ENCODE assay signal across 1 cellular context in the genomic region with DNA sequence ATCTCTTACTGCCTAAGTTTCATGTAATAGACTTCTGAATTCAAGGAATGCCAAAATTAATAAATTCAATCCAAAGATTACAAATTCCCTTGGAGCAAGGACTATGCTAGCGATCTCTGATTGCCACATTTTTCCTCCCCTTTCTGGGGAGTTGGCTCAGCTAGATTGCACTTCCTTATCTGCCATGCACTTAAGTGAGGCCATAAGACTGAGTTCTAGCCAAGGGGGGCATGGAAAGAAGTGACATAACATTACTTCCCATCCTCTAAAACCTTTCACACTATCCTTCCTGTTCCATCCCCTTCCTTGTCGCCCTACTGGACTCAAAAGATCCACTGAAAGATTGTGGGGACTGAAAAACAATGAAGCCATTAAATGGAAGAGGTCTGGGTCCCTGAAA.
TF ChIP-seq lines count a peak whose summit lies in the region.

No MANE protein-coding gene starts in this region.

TF ChIP-seq in K562, 482 proteins besides CTCF, POLR2A, EP300 and RAD21 (continues in another document):
- TF ChIP-seq TAF1 (IDR thresholded peaks at IDR 0.05; ENCODE audit: control insufficient read depth, extremely low read depth, insufficient read depth, low read length, severe bottlenecking) = no peak
- TF ChIP-seq, protein P1, sequence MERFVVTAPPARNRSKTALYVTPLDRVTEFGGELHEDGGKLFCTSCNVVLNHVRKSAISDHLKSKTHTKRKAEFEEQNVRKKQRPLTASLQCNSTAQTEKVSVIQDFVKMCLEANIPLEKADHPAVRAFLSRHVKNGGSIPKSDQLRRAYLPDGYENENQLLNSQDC (CRISPR knock-in tag; IDR thresholded peaks at IDR 0.05) = no peak
- TF ChIP-seq GATAD2A (IDR thresholded peaks at IDR 0.05) = no peak
- no peak for TF ChIP-seq ZNF589 (CRISPR knock-in tag; IDR thresholded peaks at IDR 0.05; ENCODE audit: low read depth)
- no peak for TF ChIP-seq NFXL1 (CRISPR knock-in tag; IDR thresholded peaks at IDR 0.05)
- TF ChIP-seq, protein P2, sequence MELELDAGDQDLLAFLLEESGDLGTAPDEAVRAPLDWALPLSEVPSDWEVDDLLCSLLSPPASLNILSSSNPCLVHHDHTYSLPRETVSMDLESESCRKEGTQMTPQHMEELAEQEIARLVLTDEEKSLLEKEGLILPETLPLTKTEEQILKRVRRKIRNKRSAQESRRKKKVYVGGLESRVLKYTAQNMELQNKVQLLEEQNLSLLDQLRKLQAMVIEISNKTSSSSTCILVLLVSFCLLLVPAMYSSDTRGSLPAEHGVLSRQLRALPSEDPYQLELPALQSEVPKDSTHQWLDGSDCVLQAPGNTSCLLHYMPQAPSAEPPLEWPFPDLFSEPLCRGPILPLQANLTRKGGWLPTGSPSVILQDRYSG (tag; conservative IDR thresholded peaks at IDR 0.05; ENCODE audit: low read depth) = no peak
- TF ChIP-seq TAF9B (IDR thresholded peaks at IDR 0.05; ENCODE audit: partially characterized antibody) = no peak
- no peak for TF ChIP-seq CHD4 (IDR thresholded peaks at IDR 0.05; ENCODE audit: insufficient read depth, insufficient replicate concordance, low read depth, low read length, poor library complexity, severe bottlenecking)
- no peak for TF ChIP-seq ZNF764 (CRISPR knock-in tag; IDR thresholded peaks at IDR 0.05; ENCODE audit: low read depth)
- TF ChIP-seq, protein P3, sequence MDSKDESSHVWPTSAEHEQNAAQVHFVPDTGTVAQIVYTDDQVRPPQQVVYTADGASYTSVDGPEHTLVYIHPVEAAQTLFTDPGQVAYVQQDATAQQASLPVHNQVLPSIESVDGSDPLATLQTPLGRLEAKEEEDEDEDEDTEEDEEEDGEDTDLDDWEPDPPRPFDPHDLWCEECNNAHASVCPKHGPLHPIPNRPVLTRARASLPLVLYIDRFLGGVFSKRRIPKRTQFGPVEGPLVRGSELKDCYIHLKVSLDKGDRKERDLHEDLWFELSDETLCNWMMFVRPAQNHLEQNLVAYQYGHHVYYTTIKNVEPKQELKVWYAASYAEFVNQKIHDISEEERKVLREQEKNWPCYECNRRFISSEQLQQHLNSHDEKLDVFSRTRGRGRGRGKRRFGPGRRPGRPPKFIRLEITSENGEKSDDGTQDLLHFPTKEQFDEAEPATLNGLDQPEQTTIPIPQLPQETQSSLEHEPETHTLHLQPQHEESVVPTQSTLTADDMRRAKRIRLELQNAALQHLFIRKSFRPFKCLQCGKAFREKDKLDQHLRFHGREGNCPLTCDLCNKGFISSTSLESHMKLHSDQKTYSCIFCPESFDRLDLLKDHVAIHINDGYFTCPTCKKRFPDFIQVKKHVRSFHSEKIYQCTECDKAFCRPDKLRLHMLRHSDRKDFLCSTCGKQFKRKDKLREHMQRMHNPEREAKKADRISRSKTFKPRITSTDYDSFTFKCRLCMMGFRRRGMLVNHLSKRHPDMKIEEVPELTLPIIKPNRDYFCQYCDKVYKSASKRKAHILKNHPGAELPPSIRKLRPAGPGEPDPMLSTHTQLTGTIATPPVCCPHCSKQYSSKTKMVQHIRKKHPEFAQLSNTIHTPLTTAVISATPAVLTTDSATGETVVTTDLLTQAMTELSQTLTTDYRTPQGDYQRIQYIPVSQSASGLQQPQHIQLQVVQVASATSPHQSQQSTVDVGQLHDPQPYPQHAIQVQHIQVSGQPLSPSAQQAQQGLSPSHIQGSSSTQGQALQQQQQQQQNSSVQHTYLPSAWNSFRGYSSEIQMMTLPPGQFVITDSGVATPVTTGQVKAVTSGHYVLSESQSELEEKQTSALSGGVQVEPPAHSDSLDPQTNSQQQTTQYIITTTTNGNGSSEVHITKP (IDR thresholded peaks at IDR 0.05; ENCODE audit: partially characterized antibody) = peak; percentile 76
- TF ChIP-seq, protein P4, sequence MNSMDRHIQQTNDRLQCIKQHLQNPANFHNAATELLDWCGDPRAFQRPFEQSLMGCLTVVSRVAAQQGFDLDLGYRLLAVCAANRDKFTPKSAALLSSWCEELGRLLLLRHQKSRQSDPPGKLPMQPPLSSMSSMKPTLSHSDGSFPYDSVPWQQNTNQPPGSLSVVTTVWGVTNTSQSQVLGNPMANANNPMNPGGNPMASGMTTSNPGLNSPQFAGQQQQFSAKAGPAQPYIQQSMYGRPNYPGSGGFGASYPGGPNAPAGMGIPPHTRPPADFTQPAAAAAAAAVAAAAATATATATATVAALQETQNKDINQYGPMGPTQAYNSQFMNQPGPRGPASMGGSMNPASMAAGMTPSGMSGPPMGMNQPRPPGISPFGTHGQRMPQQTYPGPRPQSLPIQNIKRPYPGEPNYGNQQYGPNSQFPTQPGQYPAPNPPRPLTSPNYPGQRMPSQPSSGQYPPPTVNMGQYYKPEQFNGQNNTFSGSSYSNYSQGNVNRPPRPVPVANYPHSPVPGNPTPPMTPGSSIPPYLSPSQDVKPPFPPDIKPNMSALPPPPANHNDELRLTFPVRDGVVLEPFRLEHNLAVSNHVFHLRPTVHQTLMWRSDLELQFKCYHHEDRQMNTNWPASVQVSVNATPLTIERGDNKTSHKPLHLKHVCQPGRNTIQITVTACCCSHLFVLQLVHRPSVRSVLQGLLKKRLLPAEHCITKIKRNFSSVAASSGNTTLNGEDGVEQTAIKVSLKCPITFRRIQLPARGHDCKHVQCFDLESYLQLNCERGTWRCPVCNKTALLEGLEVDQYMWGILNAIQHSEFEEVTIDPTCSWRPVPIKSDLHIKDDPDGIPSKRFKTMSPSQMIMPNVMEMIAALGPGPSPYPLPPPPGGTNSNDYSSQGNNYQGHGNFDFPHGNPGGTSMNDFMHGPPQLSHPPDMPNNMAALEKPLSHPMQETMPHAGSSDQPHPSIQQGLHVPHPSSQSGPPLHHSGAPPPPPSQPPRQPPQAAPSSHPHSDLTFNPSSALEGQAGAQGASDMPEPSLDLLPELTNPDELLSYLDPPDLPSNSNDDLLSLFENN (IDR thresholded peaks at IDR 0.05; ENCODE audit: low read depth in 2 of 2, low read length in 2 of 2) = peak in 1 of 2 experiments; percentile 62; a peak in 1 of 4 replicates
- TF ChIP-seq ZNF668 (CRISPR knock-in tag; IDR thresholded peaks at IDR 0.05) = no peak
- peak; percentile 26; the same call in 1 of the 2 replicates for TF ChIP-seq NCOA1 (IDR thresholded peaks at IDR 0.05; ENCODE audit: low read depth)
- no peak for TF ChIP-seq SMC3 (conservative IDR thresholded peaks at IDR 0.05; ENCODE audit: insufficient read depth, low read depth, low read length)
- TF ChIP-seq, protein P5, sequence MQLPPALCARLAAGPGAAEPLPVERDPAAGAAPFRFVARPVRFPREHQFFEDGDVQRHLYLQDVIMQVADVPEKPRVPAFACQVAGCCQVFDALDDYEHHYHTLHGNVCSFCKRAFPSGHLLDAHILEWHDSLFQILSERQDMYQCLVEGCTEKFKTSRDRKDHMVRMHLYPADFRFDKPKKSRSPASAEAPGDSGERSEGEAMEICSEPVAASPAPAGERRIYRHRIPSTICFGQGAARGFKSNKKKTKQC (CRISPR knock-in tag; IDR thresholded peaks at IDR 0.05) = no peak
- no peak for TF ChIP-seq JUNB (CRISPR knock-in tag; conservative IDR thresholded peaks at IDR 0.05)
- TF ChIP-seq, protein P6, sequence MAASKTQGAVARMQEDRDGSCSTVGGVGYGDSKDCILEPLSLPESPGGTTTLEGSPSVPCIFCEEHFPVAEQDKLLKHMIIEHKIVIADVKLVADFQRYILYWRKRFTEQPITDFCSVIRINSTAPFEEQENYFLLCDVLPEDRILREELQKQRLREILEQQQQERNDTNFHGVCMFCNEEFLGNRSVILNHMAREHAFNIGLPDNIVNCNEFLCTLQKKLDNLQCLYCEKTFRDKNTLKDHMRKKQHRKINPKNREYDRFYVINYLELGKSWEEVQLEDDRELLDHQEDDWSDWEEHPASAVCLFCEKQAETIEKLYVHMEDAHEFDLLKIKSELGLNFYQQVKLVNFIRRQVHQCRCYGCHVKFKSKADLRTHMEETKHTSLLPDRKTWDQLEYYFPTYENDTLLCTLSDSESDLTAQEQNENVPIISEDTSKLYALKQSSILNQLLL (CRISPR knock-in tag; IDR thresholded peaks at IDR 0.05; ENCODE audit: borderline replicate concordance) = no peak
- peak; percentile 74 to 77; a peak in 3 of 4 replicates for TF ChIP-seq TRIM24 (IDR thresholded peaks at IDR 0.05)
- TF ChIP-seq EP400 (IDR thresholded peaks at IDR 0.05) = peak; percentile 17; the same call in 1 of the 2 replicates
- no peak for TF ChIP-seq TBL1XR1 (IDR thresholded peaks at IDR 0.05; ENCODE audit: low read length in 2 of 2)
- TF ChIP-seq, protein P7, sequence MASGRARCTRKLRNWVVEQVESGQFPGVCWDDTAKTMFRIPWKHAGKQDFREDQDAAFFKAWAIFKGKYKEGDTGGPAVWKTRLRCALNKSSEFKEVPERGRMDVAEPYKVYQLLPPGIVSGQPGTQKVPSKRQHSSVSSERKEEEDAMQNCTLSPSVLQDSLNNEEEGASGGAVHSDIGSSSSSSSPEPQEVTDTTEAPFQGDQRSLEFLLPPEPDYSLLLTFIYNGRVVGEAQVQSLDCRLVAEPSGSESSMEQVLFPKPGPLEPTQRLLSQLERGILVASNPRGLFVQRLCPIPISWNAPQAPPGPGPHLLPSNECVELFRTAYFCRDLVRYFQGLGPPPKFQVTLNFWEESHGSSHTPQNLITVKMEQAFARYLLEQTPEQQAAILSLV (tag; IDR thresholded peaks at IDR 0.05) = no peak
- TF ChIP-seq HIVEP1 (CRISPR knock-in tag; IDR thresholded peaks at IDR 0.05) = no peak
- TF ChIP-seq ARID1B (IDR thresholded peaks at IDR 0.05) = peak; percentile 88
- peak; percentile 78 for TF ChIP-seq SMARCA4 (IDR thresholded peaks at IDR 0.05)
- 0 out of 2 replicates have a peak, but pooled peaks have one; percentile 58 for TF ChIP-seq MTA3 (IDR thresholded peaks at IDR 0.05; ENCODE audit: borderline replicate concordance)
- TF ChIP-seq DPF2 (IDR thresholded peaks at IDR 0.05) = peak; percentile 79
- no peak for TF ChIP-seq MIER1 (IDR thresholded peaks at IDR 0.05; ENCODE audit: low read depth)
- peak; percentile 29 for TF ChIP-seq NEUROD1 (IDR thresholded peaks at IDR 0.05; ENCODE audit: borderline replicate concordance, low read depth, low read length, partially characterized antibody)
- TF ChIP-seq ZNF263 (CRISPR knock-in tag; IDR thresholded peaks at IDR 0.05; ENCODE audit: borderline replicate concordance) = no peak
- peak; percentile 80 for TF ChIP-seq GATA2 (CRISPR knock-in tag; IDR thresholded peaks at IDR 0.05)
- TF ChIP-seq, protein P8, sequence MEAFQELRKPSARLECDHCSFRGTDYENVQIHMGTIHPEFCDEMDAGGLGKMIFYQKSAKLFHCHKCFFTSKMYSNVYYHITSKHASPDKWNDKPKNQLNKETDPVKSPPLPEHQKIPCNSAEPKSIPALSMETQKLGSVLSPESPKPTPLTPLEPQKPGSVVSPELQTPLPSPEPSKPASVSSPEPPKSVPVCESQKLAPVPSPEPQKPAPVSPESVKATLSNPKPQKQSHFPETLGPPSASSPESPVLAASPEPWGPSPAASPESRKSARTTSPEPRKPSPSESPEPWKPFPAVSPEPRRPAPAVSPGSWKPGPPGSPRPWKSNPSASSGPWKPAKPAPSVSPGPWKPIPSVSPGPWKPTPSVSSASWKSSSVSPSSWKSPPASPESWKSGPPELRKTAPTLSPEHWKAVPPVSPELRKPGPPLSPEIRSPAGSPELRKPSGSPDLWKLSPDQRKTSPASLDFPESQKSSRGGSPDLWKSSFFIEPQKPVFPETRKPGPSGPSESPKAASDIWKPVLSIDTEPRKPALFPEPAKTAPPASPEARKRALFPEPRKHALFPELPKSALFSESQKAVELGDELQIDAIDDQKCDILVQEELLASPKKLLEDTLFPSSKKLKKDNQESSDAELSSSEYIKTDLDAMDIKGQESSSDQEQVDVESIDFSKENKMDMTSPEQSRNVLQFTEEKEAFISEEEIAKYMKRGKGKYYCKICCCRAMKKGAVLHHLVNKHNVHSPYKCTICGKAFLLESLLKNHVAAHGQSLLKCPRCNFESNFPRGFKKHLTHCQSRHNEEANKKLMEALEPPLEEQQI (IDR thresholded peaks at IDR 0.05) = peak; percentile 50; the same call in 1 of the 2 replicates
- peak; percentile 80 for TF ChIP-seq NCOR1 (IDR thresholded peaks at IDR 0.05)
- TF ChIP-seq NR1H2 (CRISPR knock-in tag; IDR thresholded peaks at IDR 0.05) = no peak
- TF ChIP-seq KDM4B (IDR thresholded peaks at IDR 0.05; ENCODE audit: borderline replicate concordance in 2 of 2, low read depth in 1 of 2) = no peak
- TF ChIP-seq POLR2B (IDR thresholded peaks at IDR 0.05; ENCODE audit: low read depth, partially characterized antibody) = no peak
- TF ChIP-seq, protein P9, sequence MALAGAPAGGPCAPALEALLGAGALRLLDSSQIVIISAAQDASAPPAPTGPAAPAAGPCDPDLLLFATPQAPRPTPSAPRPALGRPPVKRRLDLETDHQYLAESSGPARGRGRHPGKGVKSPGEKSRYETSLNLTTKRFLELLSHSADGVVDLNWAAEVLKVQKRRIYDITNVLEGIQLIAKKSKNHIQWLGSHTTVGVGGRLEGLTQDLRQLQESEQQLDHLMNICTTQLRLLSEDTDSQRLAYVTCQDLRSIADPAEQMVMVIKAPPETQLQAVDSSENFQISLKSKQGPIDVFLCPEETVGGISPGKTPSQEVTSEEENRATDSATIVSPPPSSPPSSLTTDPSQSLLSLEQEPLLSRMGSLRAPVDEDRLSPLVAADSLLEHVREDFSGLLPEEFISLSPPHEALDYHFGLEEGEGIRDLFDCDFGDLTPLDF (CRISPR knock-in tag; IDR thresholded peaks at IDR 0.05) = no peak
- TF ChIP-seq CEBPG (CRISPR knock-in tag; IDR thresholded peaks at IDR 0.05) = 0 out of 2 replicates have a peak, but pooled peaks have one; percentile 18
- peak; percentile 60 to 71 for TF ChIP-seq CEBPG (tag; conservative IDR thresholded peaks at IDR 0.05 in 1 of 2, IDR thresholded peaks at IDR 0.05 in 1 of 2)
- TF ChIP-seq POLR2AphosphoS5 (IDR thresholded peaks at IDR 0.05; ENCODE audit: control insufficient read depth, insufficient read depth, low read depth, low read length) = peak; percentile 87
- TF ChIP-seq SOX6 (IDR thresholded peaks at IDR 0.05) = peak; percentile 57
- TF ChIP-seq HDAC3 (IDR thresholded peaks at IDR 0.05; ENCODE audit: borderline replicate concordance, partially characterized antibody) = peak; percentile 49
- no peak for TF ChIP-seq PCBP1 (IDR thresholded peaks at IDR 0.05; ENCODE audit: low read depth, low read length, poor library complexity, severe bottlenecking)
- TF ChIP-seq PML (IDR thresholded peaks at IDR 0.05; ENCODE audit: low read length) = peak; percentile 64
- TF ChIP-seq DMBX1 (CRISPR knock-in tag; IDR thresholded peaks at IDR 0.05; ENCODE audit: borderline replicate concordance) = 0 out of 2 replicates have a peak, but pooled peaks have one; percentile 43
- peak; percentile 73; the same call in 1 of the 2 replicates for TF ChIP-seq KLF16 (IDR thresholded peaks at IDR 0.05)
- no peak for TF ChIP-seq MCM7 (IDR thresholded peaks at IDR 0.05)
- TF ChIP-seq, protein P10, sequence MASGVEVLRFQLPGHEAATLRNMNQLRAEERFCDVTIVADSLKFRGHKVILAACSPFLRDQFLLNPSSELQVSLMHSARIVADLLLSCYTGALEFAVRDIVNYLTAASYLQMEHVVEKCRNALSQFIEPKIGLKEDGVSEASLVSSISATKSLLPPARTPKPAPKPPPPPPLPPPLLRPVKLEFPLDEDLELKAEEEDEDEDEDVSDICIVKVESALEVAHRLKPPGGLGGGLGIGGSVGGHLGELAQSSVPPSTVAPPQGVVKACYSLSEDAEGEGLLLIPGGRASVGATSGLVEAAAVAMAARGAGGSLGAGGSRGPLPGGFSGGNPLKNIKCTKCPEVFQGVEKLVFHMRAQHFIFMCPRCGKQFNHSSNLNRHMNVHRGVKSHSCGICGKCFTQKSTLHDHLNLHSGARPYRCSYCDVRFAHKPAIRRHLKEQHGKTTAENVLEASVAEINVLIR (CRISPR knock-in tag; IDR thresholded peaks at IDR 0.05) = no peak
- no peak for TF ChIP-seq LEF1 (IDR thresholded peaks at IDR 0.05)
- TF ChIP-seq BCOR (IDR thresholded peaks at IDR 0.05) = no peak
- TF ChIP-seq JUN (IDR thresholded peaks at IDR 0.05; ENCODE audit: borderline replicate concordance, low read depth, low read length) = no peak
- TF ChIP-seq JUN (CRISPR knock-in tag; IDR thresholded peaks at IDR 0.05; ENCODE audit: borderline replicate concordance) = no peak
